19 cellular contexts compared by ENCODE assay signal in the genomic region with DNA sequence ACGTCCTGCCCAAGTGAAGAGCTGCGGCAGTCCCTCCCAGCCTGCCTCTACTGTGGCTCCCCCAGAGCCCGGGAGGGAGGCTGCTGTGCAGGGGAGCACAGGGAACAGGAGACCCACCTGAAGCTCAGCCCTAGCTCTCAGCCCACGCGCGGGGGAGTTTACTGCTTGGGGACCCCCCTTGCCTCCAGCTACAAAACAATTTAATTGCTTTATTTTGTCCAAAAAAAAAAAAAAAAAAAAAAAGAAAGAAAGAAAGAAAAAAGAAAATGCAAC.
DNase-seq lines count a peak whose midpoint lies in the region; ATAC-seq and TF ChIP-seq lines count a peak whose summit lies in the region.
"Had no signal": no experiment of that assay in that cellular context is flagged by ENCODE, and none has a peak within 500 bp of the region (broad histone marks: within the 10 kb centered on the region; RNA-seq: fewer than 3 reads in every experiment).

No MANE protein-coding gene starts in this region.

- no peak for TF ChIP-seq EP300 in ovary (IDR thresholded peaks at IDR 0.05)

- DNase-seq in caudate nucleus (lab: John Stamatoyannopoulos, UW) (no peak), mesothelial cell of epicardium (ENCODE audit: low spot score in 2 of 2, unreplicated experiment in 2 of 2) (no peak), ovary (peak in 4 of 5 donors; percentile 29 to 75 (median 48)), uterus (no peak), SHP77 treated with DMSO at 0.1 percent for 48 hours (lab: John Stamatoyannopoulos, UW) (no peak), GM19238 (ENCODE audit: insufficient read length, low spot score) (no peak)
- DNase-seq: Caco-2; CD4-positive, CD25-positive, alpha-beta regulatory T cell; CD8-positive, alpha-beta T cell; DMS153; DND-41 had no signal

- H3K27ac Mint-ChIP-seq in mesothelial cell of epicardium = peak overlapping the region; percentile 86
- H3K27ac Mint-ChIP-seq: B cell; CD4-positive, CD25-positive, alpha-beta regulatory T cell; CD8-positive, alpha-beta T cell; GM23338; H9 had no signal

- peaks cover 46% of the 10 kb centered on the region for H3K4me1 ChIP-seq in ovary (ENCODE audit: insufficient read depth)
- peaks cover 0 to 4% of the 10 kb centered on the region in 2 donors for H3K4me1 ChIP-seq in uterus
- H3K4me1 ChIP-seq: BLaER1, Caco-2 had no signal

- intact Hi-C loops in ovary (cut with DNase I) (loop anchor here in 2 of 4 donors (5.0 to 10.0 kb wide), 3 partner anchors 75 to 308 kb away; a partner anchor contains a TSS), uterus (cut with DNase I; ENCODE audit: low total_unique reads) (no loop called here)

- H3K4me3 ChIP-seq in ovary (no peak overlapping the region), uterus (no peak overlapping the region)
- H3K4me3 ChIP-seq: BLaER1, GM23338 had no signal

- WGBS in ovary, 3 donors = 1 to 11% (median 4%) methylated on average over 6 of the region's 6 CpGs

- peaks cover 51% of the 10 kb centered on the region for H3K4me1 Mint-ChIP-seq in mesothelial cell of epicardium
- H3K4me1 Mint-ChIP-seq: B cell; CD4-positive, CD25-positive, alpha-beta regulatory T cell had no signal

- TF ChIP-seq CTCF in mesothelial cell of epicardium (IDR thresholded peaks at IDR 0.05; ENCODE audit: unreplicated experiment) (no peak), ovary (IDR thresholded peaks at IDR 0.05) (no peak), uterus (IDR thresholded peaks at IDR 0.05) (no peak)

- no peaks in the 10 kb centered on the region for H3K9me3 Mint-ChIP-seq in mesothelial cell of epicardium
- H3K9me3 Mint-ChIP-seq: CD4-positive, CD25-positive, alpha-beta regulatory T cell; CD8-positive, alpha-beta T cell; GM23338; H9 had no signal

- ATAC-seq in HG02623 (IDR thresholded peaks at IDR 0.05; ENCODE audit: unreplicated experiment) = no peak
- ATAC-seq: CD8-positive, alpha-beta T cell; GM23338; HCT116 had no signal

- TF ChIP-seq POLR2A in ovary (IDR thresholded peaks at IDR 0.05) (no peak), uterus (IDR thresholded peaks at IDR 0.05) (no peak)

- H3K4me3 Mint-ChIP-seq in mesothelial cell of epicardium = no peak overlapping the region
- H3K4me3 Mint-ChIP-seq: B cell; CD4-positive, CD25-positive, alpha-beta regulatory T cell; CD8-positive, alpha-beta T cell; GM23338; H9 had no signal

- H3K27me3 Mint-ChIP-seq in mesothelial cell of epicardium (ENCODE audit: low read depth) = no peaks in the 10 kb centered on the region

- H3K27ac ChIP-seq in caudate nucleus (ENCODE audit: low read depth, low read length) = peak overlapping the region; percentile 29
- peak overlapping the region in 1 of 2 donors; percentile 67 for H3K27ac ChIP-seq in ovary
- peak overlapping the region; percentile 60 to 62 for H3K27ac ChIP-seq in uterus
- H3K27ac ChIP-seq: 22Rv1, BLaER1, C4-2B had no signal

- no peaks in the 10 kb centered on the region for H3K9me3 ChIP-seq in ovary
- no peaks in the 10 kb centered on the region for H3K9me3 ChIP-seq in uterus
- H3K9me3 ChIP-seq: BLaER1, Caco-2 had no signal

- H3K36me3 ChIP-seq in ovary (no peaks in the 10 kb centered on the region), uterus (no peaks in the 10 kb centered on the region)
- H3K36me3 ChIP-seq: BLaER1 had no signal

- H3K27me3 ChIP-seq in ovary (no peaks in the 10 kb centered on the region), uterus (no peaks in the 10 kb centered on the region)
- H3K27me3 ChIP-seq: BLaER1 had no signal

- H3K36me3 Mint-ChIP-seq in mesothelial cell of epicardium = no peaks in the 10 kb centered on the region
- H3K36me3 Mint-ChIP-seq: CD4-positive, CD25-positive, alpha-beta regulatory T cell; CD8-positive, alpha-beta T cell had no signal

Comparison
In these comparisons a context has a peak if more than half of its experiments do, and no peak if none do; other contexts are left out.
1. DNase-seq: peak in ovary (4 of 5); none in caudate nucleus (0 of 61), mesothelial cell of epicardium (0 of 2), uterus (0 of 2), SHP77 treated with DMSO at 0.1 percent for 48 hours (single experiment) and GM19238 (single experiment).